ENCODE assay signal across 1 cellular context in genomic region chr11:16813141-16813540, GRCh38.
TF ChIP-seq lines count a peak whose summit lies in the region.

No MANE protein-coding gene starts in this region.

TF ChIP-seq in HepG2, 621 proteins besides CTCF, POLR2A, EP300 and RAD21 (continued from another document):
- 0 out of 2 replicates have a peak, but pooled peaks have one; percentile 8 for TF ChIP-seq FOXO4 (CRISPR knock-in tag; conservative IDR thresholded peaks at IDR 0.05)
